ENCODE assay signal across 11 cellular contexts in the genomic region with DNA sequence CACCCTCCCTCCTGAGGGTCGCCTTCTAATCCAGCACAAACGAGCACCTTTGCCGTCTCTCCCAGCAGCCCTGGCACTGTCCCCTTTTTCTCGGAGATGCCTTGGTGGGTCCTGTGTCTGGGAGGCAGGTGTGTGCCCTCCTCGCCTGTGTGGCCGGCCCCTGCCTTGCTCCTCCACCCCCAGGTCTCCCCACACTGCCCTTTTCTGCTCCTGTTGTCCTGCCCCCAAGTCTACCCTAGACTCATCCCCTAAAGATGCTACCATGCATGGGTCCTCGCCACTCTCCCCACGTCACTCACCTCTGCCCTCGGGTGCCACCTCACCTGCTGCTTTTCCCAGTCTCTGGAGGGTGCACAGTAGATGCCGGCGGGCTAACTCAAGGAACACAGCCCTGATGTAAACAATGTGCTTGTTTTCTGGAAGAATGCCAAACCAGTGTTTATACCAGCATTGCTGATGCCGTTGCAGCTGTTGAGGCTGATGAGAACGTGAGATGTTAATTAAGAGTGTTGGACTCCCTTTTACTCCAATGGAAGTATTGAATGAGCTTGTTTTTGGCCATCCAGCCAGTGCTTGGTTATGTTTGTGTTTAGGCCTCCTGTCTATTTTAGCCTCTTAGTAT.
A peak's percentile ranks its signal among the peaks of the same experiment; 100 is the strongest.
DNase-seq lines count a peak whose midpoint lies in the region; ATAC-seq, FAIRE-seq and TF ChIP-seq lines count a peak whose summit lies in the region.
"Had no signal": no experiment of that assay in that cellular context is flagged by ENCODE, and none has a peak within 500 bp of the region (broad histone marks: within the 10 kb centered on the region; RNA-seq: fewer than 3 reads in every experiment).

No MANE protein-coding gene starts in this region.

- TF ChIP-seq CTCF in dorsolateral prefrontal cortex (IDR thresholded peaks at IDR 0.05 in 54 of 56, conservative IDR thresholded peaks at IDR 0.05 in 2 of 56; ENCODE audit: low read depth in 1 of 56, partially characterized antibody in 56 of 56): no peak

- intact Hi-C loops in dorsolateral prefrontal cortex (cut with DNase I): loop anchor here in 1 of 2 donors (5.0 kb wide), 1 partner anchor 40 kb away; no protein-coding TSS in a partner anchor

- DNase-seq in NCI-H2081 (lab: John Stamatoyannopoulos, UW): peak; percentile 10 to 64
- no peak for DNase-seq in NCI-H2081 treated with DMSO at 0.1 percent for 48 hours (lab: John Stamatoyannopoulos, UW)
- peak; percentile 56 for DNase-seq in NCI-H2227 treated with DMSO at 0.1 percent for 48 hours (lab: John Stamatoyannopoulos, UW)
- DNase-seq in dorsolateral prefrontal cortex: no peak
- DNase-seq in superior temporal gyrus (ENCODE audit: extremely low spot score): peak; percentile 70
- DNase-seq in GM19239 (ENCODE audit: insufficient read length, low spot score): no peak
- no peak for DNase-seq in cerebellar cortex (ENCODE audit: low spot score)
- DNase-seq: activated T-cell treated with anti-CD3 and anti-CD28 coated beads, Interleukin-2, amount 50 U/mL, for 48 hours; WERI-Rb-1 had no signal

- ATAC-seq in HG02678 (IDR thresholded peaks at IDR 0.05; ENCODE audit: unreplicated experiment): no peak

- H3K27me3 ChIP-seq in dorsolateral prefrontal cortex: no peaks in the 10 kb centered on the region

- no peak for FAIRE-seq in GM19239 (lab: Jason Lieb, UNC)

- H3K27ac ChIP-seq in dorsolateral prefrontal cortex: peak overlapping the region in 56 of 59 donors; percentile 6 to 93 (median 84)
- H3K27ac ChIP-seq: thoracic aorta, WERI-Rb-1 had no signal

- H3K4me3 ChIP-seq in dorsolateral prefrontal cortex: peak overlapping the region in 15 of 59 donors; percentile 0 to 33 (median 11)
- H3K4me3 ChIP-seq: thoracic aorta had no signal

Comparison
In these comparisons a context has a peak if more than half of its experiments do, and no peak if none do; other contexts are left out.
1. DNase-seq: peak in NCI-H2081 (2 of 2), NCI-H2227 treated with DMSO at 0.1 percent for 48 hours (single experiment) and superior temporal gyrus (single experiment); none in NCI-H2081 treated with DMSO at 0.1 percent for 48 hours (single experiment), dorsolateral prefrontal cortex (0 of 10), GM19239 (single experiment) and cerebellar cortex (single experiment).